ENCODE assay signal across 8 cellular contexts in the genomic region with DNA sequence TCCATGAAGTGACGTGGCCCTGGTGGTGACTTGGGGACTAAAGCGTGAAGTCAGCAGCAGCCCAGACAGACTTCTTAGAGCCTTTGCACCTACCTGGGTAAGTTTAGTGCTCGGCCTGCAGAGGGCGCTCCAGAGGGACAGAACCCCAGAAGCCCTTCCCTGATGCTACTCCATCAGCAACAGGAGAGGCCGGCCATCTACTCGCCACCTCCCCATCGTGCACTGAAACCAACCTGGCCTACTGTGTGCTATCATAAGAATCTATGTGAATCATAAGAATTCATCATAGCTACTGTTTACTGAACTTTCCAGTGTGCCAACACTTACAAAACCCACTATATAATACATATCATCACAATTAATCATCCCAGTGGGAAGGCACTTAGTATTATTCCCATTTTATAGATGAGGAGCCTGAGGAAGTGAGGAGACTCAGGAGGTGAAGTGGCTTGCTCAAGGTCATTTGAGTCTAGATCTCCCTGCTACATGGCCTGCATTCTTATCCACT. TPM values are rescaled to one million over a fixed set of nuclear protein-coding genes. Genes with fewer than 3 reads are reported as not detected.
DNase-seq lines count a peak whose midpoint lies in the region; ATAC-seq and TF ChIP-seq lines count a peak whose summit lies in the region.

No MANE protein-coding gene starts in this region.

- peak; percentile 67 for ATAC-seq in DND-41 (ENCODE audit: insufficient read depth, low read depth)
- peak in 1 of 4 donors; percentile 13 for ATAC-seq in right lobe of liver

- no peak overlapping the region for H3K9ac ChIP-seq in DND-41 (ENCODE audit: low read depth, low read length)

- peak; percentile 78 for TF ChIP-seq CTCF in DND-41 (IDR thresholded peaks at IDR 0.05; ENCODE audit: borderline replicate concordance, extremely low read depth, low read length, poor library complexity, severe bottlenecking)
- peak in 3 of 4 donors; percentile 34 to 48 (median 48) for TF ChIP-seq CTCF in right lobe of liver (IDR thresholded peaks at IDR 0.05)

- H3K9me3 ChIP-seq in DND-41 (ENCODE audit: insufficient read depth, low read length, severe bottlenecking) (no peaks in the 10 kb centered on the region), right lobe of liver (no peaks in the 10 kb centered on the region)

- DNase-seq in DND-41: peak; percentile 47
- peak; percentile 63 for DNase-seq in KBM-7
- DNase-seq in activated T-cell treated with anti-CD3 and anti-CD28 coated beads, Interleukin-2, amount 50 U/mL, for 48 hours: peak; percentile 67 to 74
- peak in 1 of 3 donors; percentile 31 for DNase-seq in right lobe of liver
- no peak for DNase-seq in ureter (ENCODE audit: low spot score)
- no peak for DNase-seq in LoVo (ENCODE audit: low spot score)
- no peak for DNase-seq in NCI-H774 (lab: John Stamatoyannopoulos, UW)
- DNase-seq in hypothalamus (lab: John Stamatoyannopoulos, UW): no peak

- H3K79me2 ChIP-seq in DND-41 (ENCODE audit: insufficient read depth, low read length): no peaks in the 10 kb centered on the region

- H3K36me3 ChIP-seq in DND-41 (ENCODE audit: insufficient read depth, low read length) (no peaks in the 10 kb centered on the region), right lobe of liver (no peaks in the 10 kb centered on the region)

- H3K4me1 ChIP-seq in DND-41 (ENCODE audit: insufficient read depth, low read length) (no peaks in the 10 kb centered on the region), right lobe of liver (peaks cover 0 to 10% (median 5%) of the 10 kb centered on the region in 4 donors)

- intact Hi-C loops in right lobe of liver (cut with DNase I): no loop called here

- H3K4me3 ChIP-seq in DND-41 (ENCODE audit: low read depth in 1 of 2, low read length in 2 of 2) (no peak overlapping the region), right lobe of liver (no peak overlapping the region)

- H3K4me2 ChIP-seq in DND-41 (ENCODE audit: insufficient read depth, low read length): no peak overlapping the region

- no peak for TF ChIP-seq POLR2A in right lobe of liver (IDR thresholded peaks at IDR 0.05)

- H2AFZ ChIP-seq in DND-41 (ENCODE audit: low read depth, low read length): no peak overlapping the region

- in situ Hi-C loops in KBM-7 (cut with MboI; ENCODE audit: low pct_unique_long_range_greater_than_20kb, low sequenced_read_pairs): no loop called here

- H3K27me3 ChIP-seq in DND-41 (ENCODE audit: insufficient read depth, low read length, poor library complexity) (peaks cover 4% of the 10 kb centered on the region), right lobe of liver (no peaks in the 10 kb centered on the region)

- WGBS in right lobe of liver (ENCODE audit: insufficient coverage, low coverage, low lambda C conversion rate, missing lambda C conversion rate): 60% methylated on average over 1 of the region's 7 CpGs

- H3K27ac ChIP-seq in DND-41 (ENCODE audit: low read length) (no peak overlapping the region), right lobe of liver (no peak overlapping the region)

- H4K20me1 ChIP-seq in DND-41 (ENCODE audit: insufficient read depth, low read length): no peaks in the 10 kb centered on the region

RNA-seq across cellular contexts. Expression of gene EDN2, which starts 7.9 kb away (rescaled TPM):
- 1 to 10 TPM in 1 of 6 experiments, under 1 TPM in 3, not detected in 2; 0.18 to 1.6 (median 0.31) TPM for total RNA-seq in right lobe of liver
- total RNA-seq in ureter: 5.3 TPM

Comparison
In these comparisons a context has a peak if more than half of its experiments do, and no peak if none do; other contexts are left out.
1. DNase-seq: peak in DND-41 (single experiment), KBM-7 (single experiment) and activated T-cell treated with anti-CD3 and anti-CD28 coated beads, Interleukin-2, amount 50 U/mL, for 48 hours (2 of 2); none in ureter (single experiment), LoVo (single experiment), NCI-H774 (single experiment) and hypothalamus (0 of 51).